1 cellular context compared by ENCODE assay signal in the genomic region with DNA sequence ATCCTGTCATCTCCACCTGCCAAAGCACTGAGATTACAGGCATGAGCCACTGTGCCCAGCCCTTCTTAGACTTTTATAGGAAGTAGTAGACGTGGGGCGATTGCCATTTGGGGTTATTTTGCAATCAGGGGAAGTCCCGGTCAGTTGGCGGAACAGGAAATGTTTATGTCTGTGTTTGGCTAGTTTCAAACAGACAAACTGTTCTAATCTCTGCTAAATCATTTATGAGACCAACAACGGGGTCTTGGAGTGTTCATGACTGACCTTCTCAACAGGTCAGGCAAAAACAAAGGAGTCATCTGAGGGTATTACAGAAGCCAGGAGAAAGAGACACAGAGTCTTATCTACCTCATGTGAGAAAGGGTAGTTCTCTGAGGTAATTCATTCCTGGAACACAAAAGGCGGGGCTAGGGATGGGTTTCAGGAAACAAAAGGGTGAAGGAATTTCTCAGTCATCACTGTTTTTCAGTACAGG.
TF ChIP-seq lines count a peak whose summit lies in the region.

No MANE protein-coding gene starts in this region.

TF ChIP-seq in GM23338, 12 proteins besides CTCF, POLR2A, EP300 and RAD21 (continued from another document):
- TF ChIP-seq, protein P1, sequence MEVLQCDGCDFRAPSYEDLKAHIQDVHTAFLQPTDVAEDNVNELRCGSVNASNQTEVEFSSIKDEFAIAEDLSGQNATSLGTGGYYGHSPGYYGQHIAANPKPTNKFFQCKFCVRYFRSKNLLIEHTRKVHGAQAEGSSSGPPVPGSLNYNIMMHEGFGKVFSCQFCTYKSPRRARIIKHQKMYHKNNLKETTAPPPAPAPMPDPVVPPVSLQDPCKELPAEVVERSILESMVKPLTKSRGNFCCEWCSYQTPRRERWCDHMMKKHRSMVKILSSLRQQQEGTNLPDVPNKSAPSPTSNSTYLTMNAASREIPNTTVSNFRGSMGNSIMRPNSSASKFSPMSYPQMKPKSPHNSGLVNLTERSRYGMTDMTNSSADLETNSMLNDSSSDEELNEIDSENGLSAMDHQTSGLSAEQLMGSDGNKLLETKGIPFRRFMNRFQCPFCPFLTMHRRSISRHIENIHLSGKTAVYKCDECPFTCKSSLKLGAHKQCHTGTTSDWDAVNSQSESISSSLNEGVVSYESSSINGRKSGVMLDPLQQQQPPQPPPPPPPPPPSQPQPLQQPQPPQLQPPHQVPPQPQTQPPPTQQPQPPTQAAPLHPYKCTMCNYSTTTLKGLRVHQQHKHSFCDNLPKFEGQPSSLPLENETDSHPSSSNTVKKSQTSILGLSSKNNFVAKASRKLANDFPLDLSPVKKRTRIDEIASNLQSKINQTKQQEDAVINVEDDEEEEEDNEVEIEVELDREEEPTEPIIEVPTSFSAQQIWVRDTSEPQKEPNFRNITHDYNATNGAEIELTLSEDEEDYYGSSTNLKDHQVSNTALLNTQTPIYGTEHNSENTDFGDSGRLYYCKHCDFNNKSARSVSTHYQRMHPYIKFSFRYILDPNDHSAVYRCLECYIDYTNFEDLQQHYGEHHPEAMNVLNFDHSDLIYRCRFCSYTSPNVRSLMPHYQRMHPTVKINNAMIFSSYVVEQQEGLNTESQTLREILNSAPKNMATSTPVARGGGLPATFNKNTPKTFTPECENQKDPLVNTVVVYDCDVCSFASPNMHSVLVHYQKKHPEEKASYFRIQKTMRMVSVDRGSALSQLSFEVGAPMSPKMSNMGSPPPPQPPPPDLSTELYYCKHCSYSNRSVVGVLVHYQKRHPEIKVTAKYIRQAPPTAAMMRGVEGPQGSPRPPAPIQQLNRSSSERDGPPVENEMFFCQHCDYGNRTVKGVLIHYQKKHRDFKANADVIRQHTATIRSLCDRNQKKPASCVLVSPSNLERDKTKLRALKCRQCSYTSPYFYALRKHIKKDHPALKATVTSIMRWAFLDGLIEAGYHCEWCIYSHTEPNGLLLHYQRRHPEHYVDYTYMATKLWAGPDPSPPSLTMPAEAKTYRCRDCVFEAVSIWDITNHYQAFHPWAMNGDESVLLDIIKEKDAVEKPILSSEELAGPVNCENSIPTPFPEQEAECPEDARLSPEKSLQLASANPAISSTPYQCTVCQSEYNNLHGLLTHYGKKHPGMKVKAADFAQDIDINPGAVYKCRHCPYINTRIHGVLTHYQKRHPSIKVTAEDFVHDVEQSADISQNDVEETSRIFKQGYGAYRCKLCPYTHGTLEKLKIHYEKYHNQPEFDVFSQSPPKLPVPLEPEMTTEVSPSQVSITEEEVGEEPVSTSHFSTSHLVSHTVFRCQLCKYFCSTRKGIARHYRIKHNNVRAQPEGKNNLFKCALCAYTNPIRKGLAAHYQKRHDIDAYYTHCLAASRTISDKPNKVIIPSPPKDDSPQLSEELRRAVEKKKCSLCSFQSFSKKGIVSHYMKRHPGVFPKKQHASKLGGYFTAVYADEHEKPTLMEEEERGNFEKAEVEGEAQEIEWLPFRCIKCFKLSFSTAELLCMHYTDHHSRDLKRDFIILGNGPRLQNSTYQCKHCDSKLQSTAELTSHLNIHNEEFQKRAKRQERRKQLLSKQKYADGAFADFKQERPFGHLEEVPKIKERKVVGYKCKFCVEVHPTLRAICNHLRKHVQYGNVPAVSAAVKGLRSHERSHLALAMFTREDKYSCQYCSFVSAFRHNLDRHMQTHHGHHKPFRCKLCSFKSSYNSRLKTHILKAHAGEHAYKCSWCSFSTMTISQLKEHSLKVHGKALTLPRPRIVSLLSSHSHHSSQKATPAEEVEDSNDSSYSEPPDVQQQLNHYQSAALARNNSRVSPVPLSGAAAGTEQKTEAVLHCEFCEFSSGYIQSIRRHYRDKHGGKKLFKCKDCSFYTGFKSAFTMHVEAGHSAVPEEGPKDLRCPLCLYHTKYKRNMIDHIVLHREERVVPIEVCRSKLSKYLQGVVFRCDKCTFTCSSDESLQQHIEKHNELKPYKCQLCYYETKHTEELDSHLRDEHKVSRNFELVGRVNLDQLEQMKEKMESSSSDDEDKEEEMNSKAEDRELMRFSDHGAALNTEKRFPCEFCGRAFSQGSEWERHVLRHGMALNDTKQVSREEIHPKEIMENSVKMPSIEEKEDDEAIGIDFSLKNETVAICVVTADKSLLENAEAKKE (CRISPR knock-in tag; IDR thresholded peaks at IDR 0.05): no peak
- no peak for TF ChIP-seq JUNB (IDR thresholded peaks at IDR 0.05; ENCODE audit: unreplicated experiment)
- no peak for TF ChIP-seq EZH2 (IDR thresholded peaks at IDR 0.05; ENCODE audit: low read depth, unreplicated experiment)
